Comparison of ENCODE assay signal across 1 cellular context in genomic region chr2:187509667-187510417, GRCh38.
A peak's percentile ranks its signal among the peaks of the same experiment; 100 is the strongest.
TF ChIP-seq lines count a peak whose summit lies in the region.

No MANE protein-coding gene starts in this region.

TF ChIP-seq in HepG2, 621 proteins besides CTCF, POLR2A, EP300 and RAD21 (continued from another document and continues in another):
- no peak for TF ChIP-seq SIN3A (IDR thresholded peaks at IDR 0.05; ENCODE audit: borderline replicate concordance, low read depth, low read length)
- no peak for TF ChIP-seq ZFP62 (CRISPR knock-in tag; IDR thresholded peaks at IDR 0.05)
- no peak for TF ChIP-seq SP2 (CRISPR knock-in tag; IDR thresholded peaks at IDR 0.05)
- TF ChIP-seq ZBTB7A (CRISPR knock-in tag; IDR thresholded peaks at IDR 0.05): peak; percentile 46; the same call in 1 of the 2 replicates
- TF ChIP-seq ARID5B (CRISPR knock-in tag; IDR thresholded peaks at IDR 0.05): peak; percentile 99
- TF ChIP-seq KDM4B (CRISPR knock-in tag; IDR thresholded peaks at IDR 0.05): peak; percentile 86; the same call in 1 of the 2 replicates
- TF ChIP-seq ZFY (CRISPR knock-in tag; IDR thresholded peaks at IDR 0.05): no peak
- no peak; the same call in 1 of the 2 replicates for TF ChIP-seq PBX3 (CRISPR knock-in tag; IDR thresholded peaks at IDR 0.05; ENCODE audit: borderline replicate concordance)
- TF ChIP-seq BCL6 (CRISPR knock-in tag; IDR thresholded peaks at IDR 0.05): peak; percentile 95
- TF ChIP-seq GABPB1 (CRISPR knock-in tag; IDR thresholded peaks at IDR 0.05): peak; percentile 40; the same call in 1 of the 2 replicates
- TF ChIP-seq MEIS2 (CRISPR knock-in tag; IDR thresholded peaks at IDR 0.05): peak; percentile 98
- 0 out of 2 replicates have a peak, but pooled peaks have one; percentile 32 for TF ChIP-seq ZFP90 (CRISPR knock-in tag; IDR thresholded peaks at IDR 0.05; ENCODE audit: borderline replicate concordance)
- peak; percentile 31; the same call in 1 of the 2 replicates for TF ChIP-seq ZBTB10 (CRISPR knock-in tag; IDR thresholded peaks at IDR 0.05; ENCODE audit: borderline replicate concordance)
- no peak for TF ChIP-seq ZNF713 (CRISPR knock-in tag; IDR thresholded peaks at IDR 0.05)
- 0 out of 2 replicates have a peak, but pooled peaks have one; percentile 16 for TF ChIP-seq ZNF879 (CRISPR knock-in tag; IDR thresholded peaks at IDR 0.05)
- TF ChIP-seq NFAT5 (CRISPR knock-in tag; IDR thresholded peaks at IDR 0.05): no peak
- no peak for TF ChIP-seq E2F2 (CRISPR knock-in tag; IDR thresholded peaks at IDR 0.05; ENCODE audit: borderline replicate concordance)
- no peak for TF ChIP-seq HIVEP1 (CRISPR knock-in tag; IDR thresholded peaks at IDR 0.05)
- no peak for TF ChIP-seq TAF15 (IDR thresholded peaks at IDR 0.05; ENCODE audit: low read depth, low read length, poor library complexity, severe bottlenecking)
- TF ChIP-seq ZNF513 (CRISPR knock-in tag; conservative IDR thresholded peaks at IDR 0.05): no peak
- peak; percentile 88; the same call in 1 of the 2 replicates for TF ChIP-seq ZNF749 (CRISPR knock-in tag; IDR thresholded peaks at IDR 0.05; ENCODE audit: borderline replicate concordance)
- no peak for TF ChIP-seq MYC (CRISPR knock-in tag; IDR thresholded peaks at IDR 0.05; ENCODE audit: borderline replicate concordance)
- TF ChIP-seq ZSCAN9 (CRISPR knock-in tag; IDR thresholded peaks at IDR 0.05; ENCODE audit: borderline replicate concordance): peak; percentile 86
- TF ChIP-seq THRA (CRISPR knock-in tag; IDR thresholded peaks at IDR 0.05; ENCODE audit: borderline replicate concordance): peak; percentile 87
- TF ChIP-seq ZNF274 (CRISPR knock-in tag; IDR thresholded peaks at IDR 0.05): no peak
- TF ChIP-seq MXI1 (IDR thresholded peaks at IDR 0.05; ENCODE audit: borderline replicate concordance, low read depth, low read length): peak; percentile 49; the same call in 1 of the 3 replicates
- no peak; the same call in 1 of the 2 replicates for TF ChIP-seq STAT5B (CRISPR knock-in tag; IDR thresholded peaks at IDR 0.05)
- TF ChIP-seq RAD51 (IDR thresholded peaks at IDR 0.05; ENCODE audit: borderline replicate concordance): no peak; the same call in 1 of the 2 replicates
- TF ChIP-seq THAP8 (CRISPR knock-in tag; IDR thresholded peaks at IDR 0.05; ENCODE audit: borderline replicate concordance): 0 out of 2 replicates have a peak, but pooled peaks have one; percentile 2
- TF ChIP-seq MAX (IDR thresholded peaks at IDR 0.05): peak; percentile 70
- no peak for TF ChIP-seq TFDP2 (CRISPR knock-in tag; IDR thresholded peaks at IDR 0.05)
- TF ChIP-seq DMTF1 (CRISPR knock-in tag; IDR thresholded peaks at IDR 0.05): no peak
- TF ChIP-seq TSC22D2 (CRISPR knock-in tag; IDR thresholded peaks at IDR 0.05; ENCODE audit: borderline replicate concordance): peak; percentile 85; the same call in 1 of the 2 replicates
